ENCODE assay signal across 8 cellular contexts in genomic region chr11:64284048-64284961, GRCh38. TPM values are rescaled to one million over a fixed set of nuclear protein-coding genes. Genes with fewer than 3 reads are reported as not detected.
DNase-seq lines count a peak whose midpoint lies in the region; ATAC-seq and TF ChIP-seq lines count a peak whose summit lies in the region.

Gene BAD (minus strand): TSS chr11:64284665. CDS start chr11:64284368, 297 bp downstream.

- DNase-seq in DMS114 treated with DMSO at 0.1 percent for 48 hours (lab: John Stamatoyannopoulos, UW; ENCODE audit: unreplicated experiment) (peak; percentile 85), OCI-M2 (lab: John Stamatoyannopoulos, UW; ENCODE audit: unreplicated experiment) (peak; percentile 72), activated T-cell treated with anti-CD3 and anti-CD28 coated beads for 4 hours (peak; percentile 90), epidermal melanocyte (ENCODE audit: insufficient read length, low spot score) (peak; percentile 99)
- DNase-seq in stimulated activated CD8-positive, alpha-beta memory T cell treated with anti-CD3 and anti-CD28 coated beads, Interleukin-2, amount 100 ng/mL, for 48 hours (ENCODE audit: low read depth in 2 of 2), result peak; percentile 88 to 93

- H3K9me3 ChIP-seq in mononuclear cell (ENCODE audit: low read depth, low read length), result no peaks in the 10 kb centered on the region

- TF ChIP-seq EP300 in Ishikawa (IDR thresholded peaks at IDR 0.05; ENCODE audit: borderline replicate concordance), result no peak

- no peak for TF ChIP-seq RAD21 in Ishikawa (IDR thresholded peaks at IDR 0.05; ENCODE audit: low read depth)

- peak; percentile 71 for ATAC-seq in GM21576 (IDR thresholded peaks at IDR 0.05; ENCODE audit: unreplicated experiment)

- H3K4me3 ChIP-seq in mononuclear cell (ENCODE audit: low read length), result peak within 1 kb of the TSS; percentile 77

- H3K4me1 ChIP-seq in mononuclear cell (ENCODE audit: insufficient read depth, low read length), result peaks cover 19% of the 10 kb centered on the region

- no peaks in the 10 kb centered on the region for H3K27me3 ChIP-seq in mononuclear cell (ENCODE audit: insufficient read depth, low read length)

TF ChIP-seq in Ishikawa, 13 proteins besides CTCF, POLR2A, EP300 and RAD21:
- no peak for TF ChIP-seq USF1 (IDR thresholded peaks at IDR 0.05)
- TF ChIP-seq EGR1 (IDR thresholded peaks at IDR 0.05), result no peak
- no peak for TF ChIP-seq REST (IDR thresholded peaks at IDR 0.05; ENCODE audit: low read depth)
- TF ChIP-seq NFIC (IDR thresholded peaks at IDR 0.05), result no peak
- TF ChIP-seq TAF1 (IDR thresholded peaks at IDR 0.05; ENCODE audit: low read depth), result peak; percentile 52; the same call in 1 of the 2 replicates
- TF ChIP-seq ZBTB7A (IDR thresholded peaks at IDR 0.05; ENCODE audit: low read depth), result peak; percentile 11
- TF ChIP-seq TCF12 (IDR thresholded peaks at IDR 0.05; ENCODE audit: low read depth), result no peak
- TF ChIP-seq MAX (IDR thresholded peaks at IDR 0.05), result peak; percentile 26; the same call in 1 of the 2 replicates
- no peak for TF ChIP-seq FOXM1 (IDR thresholded peaks at IDR 0.05; ENCODE audit: borderline replicate concordance, low read depth)
- TF ChIP-seq CEBPB (IDR thresholded peaks at IDR 0.05), result no peak
- TF ChIP-seq TEAD4 (IDR thresholded peaks at IDR 0.05), result no peak
- no peak for TF ChIP-seq YY1 (IDR thresholded peaks at IDR 0.05; ENCODE audit: low read depth)
- peak; percentile 82 for TF ChIP-seq CREB1 (IDR thresholded peaks at IDR 0.05; ENCODE audit: low read depth)

RNA-seq across cellular contexts. Expression of gene BAD, which starts in this region (rescaled TPM):
- 26.7 TPM for total RNA-seq in mononuclear cell

Comparison
In these comparisons a context has a peak if more than half of its experiments do, and no peak if none do; other contexts are left out.
1. Peak in every context shown above with its lines: DNase-seq, ATAC-seq and H3K4me3 ChIP-seq.